10 cellular contexts compared by ENCODE assay signal in genomic region chr10:88999629-89000028, GRCh38. TPM values are rescaled to one million over a fixed set of nuclear protein-coding genes. Genes with fewer than 3 reads are reported as not detected.
DNase-seq lines count a peak whose midpoint lies in the region; ATAC-seq and TF ChIP-seq lines count a peak whose summit lies in the region.
"Had no signal": no experiment of that assay in that cellular context is flagged by ENCODE, and none has a peak within 500 bp of the region (broad histone marks: within the 10 kb centered on the region; RNA-seq: fewer than 3 reads in every experiment).

No MANE protein-coding gene starts in this region.

- no peak overlapping the region for H3K4me2 ChIP-seq in H9 (ENCODE audit: insufficient read depth, insufficient read length, low read length)

- no peak overlapping the region for H3K27ac ChIP-seq in H9 (ENCODE audit: insufficient read length, low read depth, low read length)
- H3K27ac ChIP-seq: SK-N-MC had no signal

- H2BK5ac ChIP-seq in H9 (ENCODE audit: insufficient read length, low read length): no peak overlapping the region

- DNase-seq in natural killer cell treated with Interleukin-12 subunit alpha and Interleukin-12 subunit beta and Interleukin-15 and Interleukin-18, amount 100 ng/mL, for 72 hours (ENCODE audit: low spot score): no peak
- DNase-seq in natural killer cell (no peak), MCF 10A (ENCODE audit: unreplicated experiment) (no peak), memory B cell (ENCODE audit: low spot score in 2 of 2) (no peak), DMS53 treated with DMSO at 0.1 percent for 48 hours (lab: John Stamatoyannopoulos, UW; ENCODE audit: unreplicated experiment) (no peak), H9 (no peak)
- DNase-seq in NK-92 treated with Interleukin-12 subunit alpha and Interleukin-12 subunit beta, amount 100 ng/mL, for 24 hours (lab: John Stamatoyannopoulos, UW): no peak
- DNase-seq: mesendoderm had no signal

- H3K4me1 Mint-ChIP-seq in natural killer cell treated with Interleukin-12 subunit alpha and Interleukin-12 subunit beta and Interleukin-15 and Interleukin-18, amount 100 ng/mL, for 72 hours (ENCODE audit: low read depth in 2 of 2): peaks cover 48 to 63% of the 10 kb centered on the region in 2 donors
- peaks cover 24 to 35% of the 10 kb centered on the region in 2 donors for H3K4me1 Mint-ChIP-seq in natural killer cell
- H3K4me1 Mint-ChIP-seq in MCF 10A (ENCODE audit: insufficient read depth, unreplicated experiment): peaks cover 41% of the 10 kb centered on the region
- H3K4me1 Mint-ChIP-seq in memory B cell: peaks cover 40% of the 10 kb centered on the region
- peaks cover 4 to 8% of the 10 kb centered on the region in 2 experiments; a peak in 1 of 4 replicates for H3K4me1 Mint-ChIP-seq in H9

- H3K18ac ChIP-seq in H9 (ENCODE audit: insufficient read length, low read depth, low read length): no peak overlapping the region

- no peak overlapping the region for H4K91ac ChIP-seq in H9 (ENCODE audit: insufficient read length, low read depth, low read length)

- H3T11ph ChIP-seq in H9 (ENCODE audit: low read length): no peak overlapping the region

- no peaks in the 10 kb centered on the region for H3K23me2 ChIP-seq in H9 (ENCODE audit: insufficient read length, low read depth, low read length, poor library complexity, severe bottlenecking)

- no peaks in the 10 kb centered on the region for H3K79me1 ChIP-seq in H9 (ENCODE audit: insufficient read depth, low read depth, low read length, poor library complexity, severe bottlenecking)

- H3K4me3 Mint-ChIP-seq in natural killer cell treated with Interleukin-12 subunit alpha and Interleukin-12 subunit beta and Interleukin-15 and Interleukin-18, amount 100 ng/mL, for 72 hours: peak overlapping the region; percentile 79
- no peak overlapping the region for H3K4me3 Mint-ChIP-seq in natural killer cell
- peak overlapping the region; percentile 23 for H3K4me3 Mint-ChIP-seq in MCF 10A (ENCODE audit: unreplicated experiment)
- peak overlapping the region; percentile 51 for H3K4me3 Mint-ChIP-seq in memory B cell
- H3K4me3 Mint-ChIP-seq in H9: no peak overlapping the region

- H2BK120ac ChIP-seq in H9 (ENCODE audit: low read depth, low read length, poor library complexity, severe bottlenecking): no peak overlapping the region

- TF ChIP-seq CTCF in natural killer cell (IDR thresholded peaks at IDR 0.05) (no peak), MCF 10A (IDR thresholded peaks at IDR 0.05; ENCODE audit: unreplicated experiment) (no peak), H9 (conservative IDR thresholded peaks at IDR 0.05) (no peak)

- no peak overlapping the region for H2AFZ ChIP-seq in H9 (ENCODE audit: low read length)

- no peak overlapping the region for H4K8ac ChIP-seq in H9 (replicated peaks; ENCODE audit: insufficient read length, low read depth, low read length)

- no peaks in the 10 kb centered on the region for H3K9me3 Mint-ChIP-seq in natural killer cell treated with Interleukin-12 subunit alpha and Interleukin-12 subunit beta and Interleukin-15 and Interleukin-18, amount 100 ng/mL, for 72 hours
- no peaks in the 10 kb centered on the region for H3K9me3 Mint-ChIP-seq in natural killer cell
- H3K9me3 Mint-ChIP-seq in MCF 10A (ENCODE audit: unreplicated experiment): no peaks in the 10 kb centered on the region
- H3K9me3 Mint-ChIP-seq in memory B cell: no peaks in the 10 kb centered on the region
- no peaks in the 10 kb centered on the region for H3K9me3 Mint-ChIP-seq in H9

- no peak overlapping the region for H2AK5ac ChIP-seq in H9 (ENCODE audit: insufficient read length, low read length)

- H3K4ac ChIP-seq in H9 (ENCODE audit: low read depth, low read length): no peak overlapping the region

- intact Hi-C loops in natural killer cell (cut with micrococcal nuclease): no loop called here
- intact Hi-C loops in MCF 10A (cut with micrococcal nuclease): no loop called here

- CTCF ChIA-PET in MCF 10A (lab: Yijun Ruan, JAX): interaction anchor here (0.7 to 1.6 kb wide), 3 partner anchors 9 to 215 kb away, joined by 3 to 6 read pairs (median 4); partner anchors contain the start of genes CH25H and FAS

- H3K27me3 ChIP-seq in H9 (ENCODE audit: insufficient read depth, low read length): no peaks in the 10 kb centered on the region

- no peak overlapping the region for H3K9ac ChIP-seq in H9 (ENCODE audit: extremely low read depth, insufficient read length, low read length)

- no TSS peak for BruUV-seq in MCF 10A (replicated peaks; lab: Mats Ljungman, UMichigan)

- H3K56ac ChIP-seq in H9 (ENCODE audit: insufficient read length, low read depth, low read length): no peak overlapping the region

- peak overlapping the region; percentile 11 to 79 for H3K27ac Mint-ChIP-seq in natural killer cell treated with Interleukin-12 subunit alpha and Interleukin-12 subunit beta and Interleukin-15 and Interleukin-18, amount 100 ng/mL, for 72 hours
- peak overlapping the region in 1 of 2 donors; percentile 6 for H3K27ac Mint-ChIP-seq in natural killer cell
- H3K27ac Mint-ChIP-seq in MCF 10A (ENCODE audit: low read depth, unreplicated experiment): peak overlapping the region; percentile 89
- peak overlapping the region; percentile 93 for H3K27ac Mint-ChIP-seq in memory B cell
- H3K27ac Mint-ChIP-seq in H9: no peak overlapping the region

- no peaks in the 10 kb centered on the region for H3K79me2 ChIP-seq in H9 (ENCODE audit: insufficient read depth, low read length)

- POLR2A ChIA-PET in MCF 10A (lab: Yijun Ruan, JAX): interaction anchor here (1.1 to 5.1 kb wide), 3 partner anchors 8 to 22 kb away, joined by 3 to 38 read pairs (median 3); partner anchors contain the start of gene FAS

- no peak overlapping the region for H3K14ac ChIP-seq in H9 (ENCODE audit: insufficient read depth, low read length)

- H2BK15ac ChIP-seq in H9 (ENCODE audit: low read depth, low read length): no peak overlapping the region

- peaks cover 10% of the 10 kb centered on the region for H3K36me3 Mint-ChIP-seq in natural killer cell treated with Interleukin-12 subunit alpha and Interleukin-12 subunit beta and Interleukin-15 and Interleukin-18, amount 100 ng/mL, for 72 hours
- H3K36me3 Mint-ChIP-seq in natural killer cell: peaks cover 7% of the 10 kb centered on the region
- H3K36me3 Mint-ChIP-seq in MCF 10A (ENCODE audit: insufficient read depth, unreplicated experiment): peaks cover 68% of the 10 kb centered on the region
- H3K36me3 Mint-ChIP-seq in memory B cell: peaks cover under 1% of the 10 kb centered on the region
- no peaks in the 10 kb centered on the region for H3K36me3 Mint-ChIP-seq in H9 (ENCODE audit: insufficient read depth in 1 of 3, low read depth in 3 of 3)

- H3K27me3 Mint-ChIP-seq in natural killer cell treated with Interleukin-12 subunit alpha and Interleukin-12 subunit beta and Interleukin-15 and Interleukin-18, amount 100 ng/mL, for 72 hours: no peaks in the 10 kb centered on the region
- no peaks in the 10 kb centered on the region for H3K27me3 Mint-ChIP-seq in natural killer cell (ENCODE audit: low read depth in 2 of 2)
- no peaks in the 10 kb centered on the region for H3K27me3 Mint-ChIP-seq in MCF 10A (ENCODE audit: insufficient read depth, unreplicated experiment)
- no peaks in the 10 kb centered on the region for H3K27me3 Mint-ChIP-seq in memory B cell
- no peaks in the 10 kb centered on the region for H3K27me3 Mint-ChIP-seq in H9 (ENCODE audit: low read depth)

- no peak overlapping the region for H3K23ac ChIP-seq in H9 (ENCODE audit: insufficient read length, low read depth, low read length)

- H2BK12ac ChIP-seq in H9 (ENCODE audit: insufficient read length, low read depth, low read length): no peak overlapping the region

- H3K9me3 ChIP-seq in H9 (ENCODE audit: control insufficient read depth, low read depth, low read length): no peaks in the 10 kb centered on the region

- H4K20me1 ChIP-seq in H9 (ENCODE audit: control insufficient read depth, insufficient read depth, insufficient read length): no peaks in the 10 kb centered on the region

- no peak for ATAC-seq in natural killer cell treated with Interleukin-12 subunit alpha and Interleukin-12 subunit beta and Interleukin-15 and Interleukin-18, amount 100 ng/mL, for 72 hours
- ATAC-seq in natural killer cell: no peak
- ATAC-seq in memory B cell (ENCODE audit: low read depth): peak; percentile 8
- ATAC-seq in HG03432 (IDR thresholded peaks at IDR 0.05; ENCODE audit: unreplicated experiment): no peak

- no peak overlapping the region for H4K5ac ChIP-seq in H9 (ENCODE audit: insufficient read length, low read depth, low read length)

- no peaks in the 10 kb centered on the region for H3K4me1 ChIP-seq in H9 (ENCODE audit: insufficient read depth, low read length)

- no CpG with 5 or more reads among the region's 1 CpG for WGBS in H9 (ENCODE audit: extremely low coverage, insufficient read length, low lambda C conversion rate)

- no peak overlapping the region for H2BK20ac ChIP-seq in H9 (ENCODE audit: low read depth, low read length, poor library complexity, severe bottlenecking)

RNA-seq across cellular contexts. Expression of gene FAS, which starts 9.0 kb away (rescaled TPM):
- total RNA-seq in natural killer cell treated with Interleukin-12 subunit alpha and Interleukin-12 subunit beta and Interleukin-15 and Interleukin-18, amount 100 ng/mL, for 72 hours: 10 to 100 TPM; 48.3 to 73.0 TPM
- total RNA-seq in natural killer cell (10 to 100 TPM; 17.3 to 29.9 (median 26.5) TPM), MCF 10A (2022) (55.6 and 60.2 TPM in 2 replicates), H9 (2021) (3.0 and 3.1 TPM in 2 replicates)

RNA-seq across cellular contexts. Expression of gene ACTA2, which starts 47.1 kb away (rescaled TPM):
- 10 to 100 TPM in 1 of 2 donors, 1 to 10 TPM in 1; 8.4 to 19.7 TPM for total RNA-seq in natural killer cell treated with Interleukin-12 subunit alpha and Interleukin-12 subunit beta and Interleukin-15 and Interleukin-18, amount 100 ng/mL, for 72 hours
- total RNA-seq in natural killer cell (10 to 100 TPM in 1 of 3 donors, 1 to 10 TPM in 2; 5.0 to 13.1 (median 7.4) TPM), MCF 10A (2022) (25.4 and 25.6 TPM in 2 replicates), H9 (2021) (2.3 and 2.4 TPM in 2 replicates)

Comparison
In these comparisons a context has a peak if more than half of its experiments do, and no peak if none do; other contexts are left out.
1. H3K4me3 Mint-ChIP-seq: peak in natural killer cell treated with Interleukin-12 subunit alpha and Interleukin-12 subunit beta and Interleukin-15 and Interleukin-18, amount 100 ng/mL, for 72 hours (single experiment), MCF 10A (single experiment) and memory B cell (single experiment); none in natural killer cell (single experiment) and H9 (0 of 2).
2. H3K27ac Mint-ChIP-seq: peak in natural killer cell treated with Interleukin-12 subunit alpha and Interleukin-12 subunit beta and Interleukin-15 and Interleukin-18, amount 100 ng/mL, for 72 hours (2 of 2), MCF 10A (single experiment) and memory B cell (single experiment); none in H9 (0 of 3).